In the genomic region with DNA sequence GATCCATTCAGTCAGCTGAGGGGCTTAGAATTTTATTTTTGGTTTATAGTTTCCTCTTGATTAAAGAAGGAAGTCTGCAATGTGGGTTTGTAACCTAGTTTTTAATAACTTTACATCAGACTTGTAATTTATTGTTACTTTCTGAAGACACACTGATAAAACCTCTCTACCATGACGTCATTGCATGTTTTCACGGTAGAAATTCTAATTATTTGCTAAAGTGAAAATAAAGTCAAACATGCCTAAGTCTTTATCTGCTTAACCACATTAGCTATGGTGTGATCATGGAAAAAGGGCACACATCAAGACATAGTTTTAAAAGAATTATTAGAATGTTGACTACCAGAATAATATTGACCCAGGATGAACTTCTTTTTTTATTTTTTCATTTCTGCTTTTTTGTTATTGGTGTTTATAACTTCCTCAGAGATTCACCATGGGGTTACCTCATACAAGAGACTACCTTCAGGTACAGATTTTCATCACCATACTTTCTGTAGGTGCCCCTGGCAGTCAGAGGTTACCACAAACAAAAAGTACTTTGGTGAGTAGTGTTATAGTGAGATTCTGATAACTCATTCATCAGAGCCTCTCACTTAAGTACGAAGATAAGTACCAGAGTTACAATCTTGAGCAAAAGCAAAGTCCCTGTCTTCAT, we compare ENCODE assay signal across 16 cellular contexts. TPM values are rescaled to one million over a fixed set of nuclear protein-coding genes. Genes with fewer than 3 reads are reported as not detected.
A peak's percentile ranks its signal among the peaks of the same experiment; 100 is the strongest.
DNase-seq lines count a peak whose midpoint lies in the region; ATAC-seq, FAIRE-seq and TF ChIP-seq lines count a peak whose summit lies in the region.
"Had no signal": no experiment of that assay in that cellular context is flagged by ENCODE, and none has a peak within 500 bp of the region (broad histone marks: within the 10 kb centered on the region; RNA-seq: fewer than 3 reads in every experiment).

No MANE protein-coding gene starts in this region.

- no peak overlapping the region for H3K4me3 Mint-ChIP-seq in WTC11
- H3K4me3 Mint-ChIP-seq in CD14-positive monocyte: peak overlapping the region in 1 of 2 donors; percentile 27

- H3K4me1 Mint-ChIP-seq in WTC11: peaks cover 31% of the 10 kb centered on the region
- peaks cover 15% of the 10 kb centered on the region for H3K4me1 Mint-ChIP-seq in CD14-positive monocyte

- H3K36me3 ChIP-seq in brain microvascular endothelial cell (replicated peaks): no peaks in the 10 kb centered on the region
- no peaks in the 10 kb centered on the region for H3K36me3 ChIP-seq in ovary
- H3K36me3 ChIP-seq: BE2C, cardiac muscle cell, sigmoid colon, transverse colon had no signal

- H3K27ac Mint-ChIP-seq in WTC11: 0 out of 2 replicates have a peak overlapping the region, but pooled peaks have one; percentile 38
- H3K27ac Mint-ChIP-seq in CD14-positive monocyte: peak overlapping the region in 2 of 7 donors; percentile 3 to 23

- CTCF ChIA-PET in WTC11 (lab: Charles Lee) (interaction anchor here (1.2 kb wide), 1 partner anchor 49 kb away, joined by 3 read pairs; a partner anchor contains a TSS), HEK293T (lab: Yijun Ruan, JAX) (no interaction called here)

- no peaks in the 10 kb centered on the region for H3K9me3 ChIP-seq in ovary
- H3K9me3 ChIP-seq: BE2C, sigmoid colon, transverse colon had no signal

- H3K27me3 Mint-ChIP-seq in WTC11 (ENCODE audit: low read depth) (no peaks in the 10 kb centered on the region), CD14-positive monocyte (ENCODE audit: low read depth in 3 of 3) (peaks cover 0 to 5% (median 1%) of the 10 kb centered on the region in 3 donors)

- no peak for TF ChIP-seq EP300 in ovary (IDR thresholded peaks at IDR 0.05)

- no peak for TF ChIP-seq CTCF in GM20000 (IDR thresholded peaks at IDR 0.05; ENCODE audit: extremely low read depth, missing control alignments)
- TF ChIP-seq CTCF in WTC11 (IDR thresholded peaks at IDR 0.05): no peak
- no peak for TF ChIP-seq CTCF in CD14-positive monocyte (IDR thresholded peaks at IDR 0.05)
- TF ChIP-seq CTCF in brain microvascular endothelial cell (IDR thresholded peaks at IDR 0.05; ENCODE audit: low read depth, low read length, missing control alignments): no peak
- TF ChIP-seq CTCF in ovary (IDR thresholded peaks at IDR 0.05): no peak

- POLR2A ChIA-PET in WTC11 (lab: Charles Lee) (no interaction called here), HEK293T (lab: Yijun Ruan, JAX) (no interaction called here)

- intact Hi-C loops in CD14-positive monocyte (cut with micrococcal nuclease) (no loop called here), ovary (cut with DNase I) (no loop called here)

- no peaks in the 10 kb centered on the region for H3K27me3 ChIP-seq in brain microvascular endothelial cell (replicated peaks)
- H3K27me3 ChIP-seq in ovary: no peaks in the 10 kb centered on the region
- H3K27me3 ChIP-seq: BE2C, cardiac muscle cell, sigmoid colon, transverse colon had no signal

- TF ChIP-seq POLR2A in GM12892 (IDR thresholded peaks at IDR 0.05; ENCODE audit: low read depth, low read length): no peak
- TF ChIP-seq POLR2A in ovary (IDR thresholded peaks at IDR 0.05): no peak

- DNase-seq in GM12892 (ENCODE audit: insufficient read length) (no peak), GM20000 (ENCODE audit: low spot score) (peak; percentile 45), WTC11 (ENCODE audit: low spot score) (no peak), HEK293T (ENCODE audit: extremely low spot score) (no peak), CD14-positive monocyte (ENCODE audit: low spot score) (no peak), brain microvascular endothelial cell (no peak), ovary (no peak)
- DNase-seq: activated CD4-positive, alpha-beta T cell treated with anti-CD3 and anti-CD28 coated beads, Interleukin-2, amount 50 U/mL, for 4 hours; activated effector memory CD4-positive, alpha-beta T cell treated with Interleukin-2 at 50 U/mL for 16 hours; BE2C; HCEC 1CT; NCI-H187; sigmoid colon; transverse colon had no signal

- H3K36me3 Mint-ChIP-seq in WTC11 (peaks cover 41% of the 10 kb centered on the region), CD14-positive monocyte (no peaks in the 10 kb centered on the region)

- H3K9me3 Mint-ChIP-seq in WTC11: peaks cover 38% of the 10 kb centered on the region
- H3K9me3 Mint-ChIP-seq in CD14-positive monocyte: peaks cover 0 to 11% (median 2%) of the 10 kb centered on the region in 7 donors

- WGBS in ovary, 3 donors: 64 to 72% (median 67%) methylated on average over 3 of the region's 3 CpGs

- peak; percentile 33 for ATAC-seq in HG03066 (IDR thresholded peaks at IDR 0.05; ENCODE audit: low read depth, unreplicated experiment)
- no peak for ATAC-seq in WTC11

- H3K27ac ChIP-seq in brain microvascular endothelial cell (no peak overlapping the region), ovary (no peak overlapping the region)
- H3K27ac ChIP-seq: cardiac muscle cell, sigmoid colon, transverse colon had no signal

- in situ Hi-C loops in brain microvascular endothelial cell (cut with HindIII; ENCODE audit: low pct_ligation_motif_present, low sequenced_read_pairs): no loop called here

- H3K4me3 ChIP-seq in brain microvascular endothelial cell (ENCODE audit: low read depth, low read length): no peak overlapping the region
- H3K4me3 ChIP-seq in ovary: no peak overlapping the region
- H3K4me3 ChIP-seq: cardiac muscle cell, sigmoid colon, transverse colon had no signal

- peak; percentile 85 for FAIRE-seq in GM12892 (lab: Jason Lieb, UNC)

- H3K4me1 ChIP-seq in ovary (ENCODE audit: insufficient read depth): no peaks in the 10 kb centered on the region
- H3K4me1 ChIP-seq: BE2C, sigmoid colon had no signal

TF ChIP-seq in WTC11, 78 proteins besides CTCF, POLR2A, EP300 and RAD21 (continues in another document):
- TF ChIP-seq TEAD1 (CRISPR knock-in tag; IDR thresholded peaks at IDR 0.05) (no peak), ETV6 (CRISPR knock-in tag; IDR thresholded peaks at IDR 0.05) (no peak)

TF ChIP-seq in HEK293T, 16 proteins besides CTCF, POLR2A, EP300 and RAD21:
- TF ChIP-seq LEF1 (IDR thresholded peaks at IDR 0.05; ENCODE audit: borderline replicate concordance) (no peak), SUZ12 (IDR thresholded peaks at IDR 0.05) (no peak), NFRKB (IDR thresholded peaks at IDR 0.05) (no peak), FOXM1 (IDR thresholded peaks at IDR 0.05; ENCODE audit: borderline replicate concordance) (no peak), L3MBTL2 (conservative IDR thresholded peaks at IDR 0.05) (no peak), CTBP1 (IDR thresholded peaks at IDR 0.05; ENCODE audit: borderline replicate concordance) (no peak), BHLHE40 (IDR thresholded peaks at IDR 0.05; ENCODE audit: borderline replicate concordance) (no peak), HDGF (IDR thresholded peaks at IDR 0.05; ENCODE audit: borderline replicate concordance) (no peak), ARNT (IDR thresholded peaks at IDR 0.05) (no peak)
- TF ChIP-seq, protein P1, sequence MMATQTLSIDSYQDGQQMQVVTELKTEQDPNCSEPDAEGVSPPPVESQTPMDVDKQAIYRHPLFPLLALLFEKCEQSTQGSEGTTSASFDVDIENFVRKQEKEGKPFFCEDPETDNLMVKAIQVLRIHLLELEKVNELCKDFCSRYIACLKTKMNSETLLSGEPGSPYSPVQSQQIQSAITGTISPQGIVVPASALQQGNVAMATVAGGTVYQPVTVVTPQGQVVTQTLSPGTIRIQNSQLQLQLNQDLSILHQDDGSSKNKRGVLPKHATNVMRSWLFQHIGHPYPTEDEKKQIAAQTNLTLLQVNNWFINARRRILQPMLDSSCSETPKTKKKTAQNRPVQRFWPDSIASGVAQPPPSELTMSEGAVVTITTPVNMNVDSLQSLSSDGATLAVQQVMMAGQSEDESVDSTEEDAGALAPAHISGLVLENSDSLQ (IDR thresholded peaks at IDR 0.05): no peak

RNA-seq across cellular contexts. Expression of a gene that starts 7.0 kb away (rescaled TPM):
- polyA plus RNA-seq in GM12892 (2012; ENCODE audit: missing spikeins): 2.9 TPM
- total RNA-seq in WTC11 (2021) (24.9 to 25.8 TPM (median 25.7 TPM) in 3 replicates), ovary (1 to 10 TPM; 1.7 to 6.2 (median 4.5) TPM)
- polyA plus RNA-seq in CD14-positive monocyte (under 1 TPM; 0.31 to 0.67 TPM), ovary (1 to 10 TPM; 2.0 to 5.7 TPM)

RNA-seq across cellular contexts. Expression of a gene that starts 49.3 kb away (rescaled TPM):
- polyA plus RNA-seq in GM12892 (2012; ENCODE audit: missing spikeins): 12.9 TPM
- 56.9 to 70.2 TPM (median 57.3 TPM) in 3 replicates for total RNA-seq in WTC11 (2021)
- 1 to 10 TPM; 1.5 to 3.9 TPM for polyA plus RNA-seq in CD14-positive monocyte
- total RNA-seq in ovary: 1 to 10 TPM; 2.6 to 9.3 (median 6.3) TPM
- polyA plus RNA-seq in ovary: 1 to 10 TPM; 2.4 to 2.5 TPM
